25 cellular contexts compared by ENCODE assay signal in the genomic region with DNA sequence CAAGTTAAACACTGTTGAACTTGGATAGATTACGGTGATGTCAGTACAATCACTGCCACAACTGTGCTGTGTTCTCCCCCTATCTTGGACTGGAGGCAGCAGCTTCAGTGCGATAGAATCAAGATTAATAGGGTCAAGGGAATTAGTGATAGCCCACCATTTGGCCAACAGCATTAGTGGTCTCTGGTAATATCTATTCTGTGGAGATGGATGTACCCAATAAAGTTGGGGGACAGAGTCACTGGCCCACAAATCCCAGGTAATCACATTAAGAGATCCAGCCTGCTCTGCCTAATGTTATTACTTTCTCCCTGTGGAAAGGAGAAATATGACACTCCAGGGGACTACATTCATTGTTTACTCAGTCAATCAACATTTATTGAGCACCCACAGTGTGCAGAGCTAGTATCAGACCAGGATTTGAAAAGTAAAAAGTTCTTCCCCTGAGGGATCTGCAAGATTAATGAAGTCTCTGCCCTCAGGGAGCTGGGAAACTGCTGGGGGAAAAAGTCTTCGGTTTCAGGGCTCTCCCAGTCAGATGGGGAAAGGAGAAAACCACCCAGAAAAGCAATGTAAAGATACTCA. TPM values are rescaled to one million over a fixed set of nuclear protein-coding genes. Genes with fewer than 3 reads are reported as not detected.
"Had no signal": no experiment of that assay in that cellular context is flagged by ENCODE, and none has a peak within 500 bp of the region (broad histone marks: within the 10 kb centered on the region; RNA-seq: fewer than 3 reads in every experiment).

No MANE protein-coding gene starts in this region.

- H3K27ac ChIP-seq: adrenal gland, esophagus squamous epithelium, testis, upper lobe of right lung had no signal

- H3K4me3 Mint-ChIP-seq: memory B cell; naive thymus-derived CD4-positive, alpha-beta T cell; stimulated activated memory B cell treated with anti-CD40 and anti-IgM and Interleukin-4, amounts not matched to agents 10 μg/mL and 1 μg/mL and 100 μg/mL, for 72 hours had no signal

- H3K9me3 ChIP-seq: adrenal gland, esophagus squamous epithelium, heart right ventricle, mucosa of descending colon, testis, upper lobe of right lung had no signal

- H3K27me3 ChIP-seq: adrenal gland, esophagus squamous epithelium, heart right ventricle, testis, upper lobe of right lung had no signal

- H3K9me3 Mint-ChIP-seq: activated naive CD4-positive, alpha-beta T cell treated with anti-CD3 and anti-CD28 coated beads, Interleukin-2, amount 50 U/mL, for 72 hours; memory B cell; stimulated activated memory B cell treated with anti-CD40 and anti-IgM and Interleukin-4, amounts not matched to agents 10 μg/mL and 1 μg/mL and 100 μg/mL, for 72 hours had no signal

- ATAC-seq: activated CD4-positive, CD25-positive, alpha-beta regulatory T cell treated with anti-CD3 and anti-CD28 coated beads, Interleukin-2, amount 50 U/mL, for 24 hours; activated naive CD4-positive, alpha-beta T cell treated with anti-CD3 and anti-CD28 coated beads, Interleukin-2, amount 50 U/mL, for 72 hours; naive thymus-derived CD4-positive, alpha-beta T cell; sciatic nerve; stimulated activated memory B cell treated with anti-CD40 and anti-IgM and Interleukin-4, amounts not matched to agents 10 μg/mL and 1 μg/mL and 100 μg/mL, for 72 hours; upper lobe of right lung had no signal

- H3K27me3 Mint-ChIP-seq: memory B cell; stimulated activated memory B cell treated with anti-CD40 and anti-IgM and Interleukin-4, amounts not matched to agents 10 μg/mL and 1 μg/mL and 100 μg/mL, for 72 hours had no signal

- H3K27ac Mint-ChIP-seq: activated naive CD4-positive, alpha-beta T cell treated with anti-CD3 and anti-CD28 coated beads, Interleukin-2, amount 50 U/mL, for 72 hours; memory B cell; stimulated activated memory B cell treated with anti-CD40 and anti-IgM and Interleukin-4, amounts not matched to agents 10 μg/mL and 1 μg/mL and 100 μg/mL, for 72 hours had no signal

- H3K4me3 ChIP-seq: adrenal gland, esophagus squamous epithelium, heart right ventricle, mucosa of descending colon, smooth muscle cell, testis, upper lobe of right lung had no signal

- DNase-seq: activated CD4-positive, alpha-beta T cell treated with anti-CD3 and anti-CD28 coated beads, Interleukin-2, amount 50 U/mL, for 1 hour; activated CD8-positive, alpha-beta memory T cell treated with anti-CD3 and anti-CD28 coated beads, Interleukin-2, amount 50 U/mL, for 48 hours; activated gamma-delta T cell; activated T-cell treated with anti-CD3 and anti-CD28 coated beads, Interleukin-2, amount 50 U/mL, for 48 hours; adrenal gland; cerebellar nuclear complex; effector CD4-positive, alpha-beta T cell; esophagus squamous epithelium; heart right ventricle; naive thymus-derived CD4-positive, alpha-beta T cell; stimulated activated CD4-positive, alpha-beta T cell treated with anti-CD3 and anti-CD28 coated beads, Interleukin-4, amount 100 ng/mL, for 24 hours; T1000; testis; upper lobe of right lung had no signal

RNA-seq across cellular contexts. Expression of gene TTLL6, which starts 52.0 kb away (rescaled TPM):
- total RNA-seq: activated naive CD4-positive, alpha-beta T cell treated with anti-CD3 and anti-CD28 coated beads, Interleukin-2, amount 50 U/mL, for 72 hours; bronchial epithelial cell; kidney epithelial cell; naive thymus-derived CD4-positive, alpha-beta T cell; osteocyte; pulmonary artery endothelial cell; smooth muscle cell had no signal
